Comparison of ENCODE assay signal across 17 cellular contexts in the genomic region with DNA sequence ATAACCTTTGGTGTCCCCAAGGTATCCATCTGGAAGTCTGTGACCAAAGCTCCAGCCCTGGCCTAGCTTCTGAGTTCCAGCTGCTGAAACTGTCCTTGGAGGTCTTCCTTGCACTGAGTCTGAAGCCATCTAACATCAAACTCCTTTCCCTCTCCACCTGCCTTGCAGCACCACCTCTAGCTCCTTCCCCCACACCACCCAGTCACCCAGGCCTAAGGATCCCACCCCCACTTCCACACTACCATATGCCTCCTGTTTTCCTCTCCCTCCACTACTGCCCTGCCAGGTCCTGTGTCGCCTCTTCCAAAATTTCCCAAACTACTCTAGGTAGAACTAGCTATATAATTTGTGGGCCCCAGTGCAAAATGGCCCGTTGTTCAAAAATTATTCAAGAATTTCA. TPM values are rescaled to one million over a fixed set of nuclear protein-coding genes. Genes with fewer than 3 reads are reported as not detected.
DNase-seq lines count a peak whose midpoint lies in the region; ATAC-seq and TF ChIP-seq lines count a peak whose summit lies in the region.
"Had no signal": no experiment of that assay in that cellular context is flagged by ENCODE, and none has a peak within 500 bp of the region (broad histone marks: within the 10 kb centered on the region; RNA-seq: fewer than 3 reads in every experiment).

No MANE protein-coding gene starts in this region.

- no peaks in the 10 kb centered on the region for H3K79me1 ChIP-seq in mesendoderm (ENCODE audit: low read length)

- H3K27me3 ChIP-seq in GM23338 (ENCODE audit: insufficient read depth) (no peaks in the 10 kb centered on the region), mesendoderm (ENCODE audit: insufficient read depth, low read length, poor library complexity) (no peaks in the 10 kb centered on the region)
- H3K27me3 ChIP-seq: thyroid gland had no signal

- H3K9me3 Mint-ChIP-seq in T-helper 2 cell treated with Interferon-gamma antibody and Interleukin-4, amounts not matched to agents 5 μg/mL and 100 μg/mL, for 36 hours: no peaks in the 10 kb centered on the region
- no peaks in the 10 kb centered on the region; the same call in 2 of the 3 replicates for H3K9me3 Mint-ChIP-seq in GM23338
- H3K9me3 Mint-ChIP-seq in activated CD4-positive, alpha-beta memory T cell treated with anti-CD3 and anti-CD28 coated beads for 36 hours: no peaks in the 10 kb centered on the region

- H3K27ac ChIP-seq in GM23338 (ENCODE audit: low read depth): peak overlapping the region; percentile 67; the same call in 1 of the 2 replicates
- H3K27ac ChIP-seq in mesendoderm (ENCODE audit: low read depth, low read length): no peak overlapping the region
- H3K27ac ChIP-seq: C4-2B, heart right ventricle, lower lobe of right lung, thyroid gland had no signal

- H3K4me2 ChIP-seq in GM23338: no peak overlapping the region
- no peak overlapping the region for H3K4me2 ChIP-seq in mesendoderm (ENCODE audit: low read length)

- H4K20me1 ChIP-seq in GM23338 (replicated peaks; ENCODE audit: insufficient read depth): no peaks in the 10 kb centered on the region

- H4K5ac ChIP-seq in mesendoderm (ENCODE audit: low read length): no peak overlapping the region

- CTCF ChIA-PET in activated CD4-positive, alpha-beta memory T cell treated with anti-CD3 and anti-CD28 coated beads for 36 hours (lab: Charles Lee): interaction anchor here (0.6 to 8.8 kb wide), 21 partner anchors 9 to 452 kb away, joined by 3 to 133 read pairs (median 7); partner anchors contain the start of gene SYS1

- ATAC-seq in GM23338 (no peak), HG03108 (IDR thresholded peaks at IDR 0.05; ENCODE audit: unreplicated experiment) (no peak)

- H3F3A ChIP-seq in GM23338 (replicated peaks; ENCODE audit: low read depth): no peaks in the 10 kb centered on the region

- H3K27me3 Mint-ChIP-seq in T-helper 2 cell treated with Interferon-gamma antibody and Interleukin-4, amounts not matched to agents 5 μg/mL and 100 μg/mL, for 36 hours (ENCODE audit: low read depth): peaks cover 25% of the 10 kb centered on the region
- peaks cover 2% of the 10 kb centered on the region for H3K27me3 Mint-ChIP-seq in GM23338 (ENCODE audit: insufficient read depth, low read depth, poor library complexity)
- H3K27me3 Mint-ChIP-seq in activated CD4-positive, alpha-beta memory T cell treated with anti-CD3 and anti-CD28 coated beads for 36 hours: peaks cover 13% of the 10 kb centered on the region

- no peak overlapping the region for H2BK5ac ChIP-seq in mesendoderm (ENCODE audit: low read length)

- H3K18ac ChIP-seq in mesendoderm (ENCODE audit: low read length): no peak overlapping the region

- H2BK120ac ChIP-seq in mesendoderm (ENCODE audit: low read depth, low read length): no peak overlapping the region

- peak overlapping the region; percentile 87 for H3K27ac Mint-ChIP-seq in T-helper 2 cell treated with Interferon-gamma antibody and Interleukin-4, amounts not matched to agents 5 μg/mL and 100 μg/mL, for 36 hours
- H3K27ac Mint-ChIP-seq in GM23338: peak overlapping the region; percentile 43
- H3K27ac Mint-ChIP-seq in activated CD4-positive, alpha-beta memory T cell treated with anti-CD3 and anti-CD28 coated beads for 36 hours: peak overlapping the region; percentile 70
- H3K27ac Mint-ChIP-seq: progenitor cell of endocrine pancreas had no signal

- H2BK15ac ChIP-seq in mesendoderm (replicated peaks; ENCODE audit: low read depth): no peak overlapping the region

- no peak overlapping the region for H3K4ac ChIP-seq in mesendoderm (ENCODE audit: low read depth, low read length)

- no peaks in the 10 kb centered on the region for H3K4me1 ChIP-seq in GM23338 (ENCODE audit: insufficient read depth)
- no peaks in the 10 kb centered on the region for H3K4me1 ChIP-seq in mesendoderm (ENCODE audit: control insufficient read depth, low read depth, low read length)
- H3K4me1 ChIP-seq: HAP-1, lower lobe of right lung, thyroid gland had no signal

- TF ChIP-seq CTCF in GM23338 (conservative IDR thresholded peaks at IDR 0.05; ENCODE audit: low read depth in 2 of 2): no peak

- H4K8ac ChIP-seq in mesendoderm (ENCODE audit: low read depth, low read length): no peak overlapping the region

- no peaks in the 10 kb centered on the region for H3K36me3 Mint-ChIP-seq in T-helper 2 cell treated with Interferon-gamma antibody and Interleukin-4, amounts not matched to agents 5 μg/mL and 100 μg/mL, for 36 hours (ENCODE audit: low read depth)
- peaks cover 2% of the 10 kb centered on the region; the same call in 1 of the 3 replicates for H3K36me3 Mint-ChIP-seq in GM23338 (ENCODE audit: low read depth)
- no peaks in the 10 kb centered on the region for H3K36me3 Mint-ChIP-seq in activated CD4-positive, alpha-beta memory T cell treated with anti-CD3 and anti-CD28 coated beads for 36 hours

- H3K56ac ChIP-seq in mesendoderm (ENCODE audit: low read length): peak overlapping the region; percentile 45

- no peaks in the 10 kb centered on the region for H3K9me2 ChIP-seq in GM23338 (ENCODE audit: insufficient read depth)

- peak overlapping the region; percentile 58 for H3K4me3 Mint-ChIP-seq in T-helper 2 cell treated with Interferon-gamma antibody and Interleukin-4, amounts not matched to agents 5 μg/mL and 100 μg/mL, for 36 hours
- no peak overlapping the region for H3K4me3 Mint-ChIP-seq in GM23338
- H3K4me3 Mint-ChIP-seq in activated CD4-positive, alpha-beta memory T cell treated with anti-CD3 and anti-CD28 coated beads for 36 hours: no peak overlapping the region

- no peaks in the 10 kb centered on the region for H3K79me2 ChIP-seq in GM23338 (replicated peaks; ENCODE audit: insufficient read depth)
- H3K79me2 ChIP-seq in mesendoderm (ENCODE audit: control insufficient read depth, insufficient read depth, low read length): no peaks in the 10 kb centered on the region

- H3K36me3 ChIP-seq in GM23338 (ENCODE audit: insufficient read depth) (no peaks in the 10 kb centered on the region), mesendoderm (ENCODE audit: control insufficient read depth, insufficient read depth, low read length) (no peaks in the 10 kb centered on the region)
- H3K36me3 ChIP-seq: HAP-1, heart right ventricle, lower lobe of right lung, thyroid gland had no signal

- H3K23ac ChIP-seq in mesendoderm (ENCODE audit: low read length): no peak overlapping the region

- H2AK5ac ChIP-seq in mesendoderm (ENCODE audit: low read length): no peak overlapping the region

- WGBS in mesendoderm (ENCODE audit: extremely low coverage, insufficient coverage, low lambda C conversion rate): no CpG with 5 or more reads among the region's 2 CpGs

- POLR2A ChIA-PET in activated CD4-positive, alpha-beta memory T cell treated with anti-CD3 and anti-CD28 coated beads for 36 hours (lab: Charles Lee): interaction anchor here (0.7 to 1.1 kb wide), 3 partner anchors 17 to 118 kb away, joined by 3 read pairs; no protein-coding TSS in a partner anchor

- intact Hi-C loops in activated CD4-positive, alpha-beta memory T cell treated with anti-CD3 and anti-CD28 coated beads for 36 hours (cut with micrococcal nuclease): loop anchor here (1.0 to 5.0 kb wide), 5 partner anchors 28 to 453 kb away; partner anchors contain the start of gene SYS1

- no peak for DNase-seq in T-helper 2 cell treated with Interferon-gamma antibody and Interleukin-4, amounts not matched to agents 5 μg/mL and 100 μg/mL, for 36 hours (ENCODE audit: low spot score)
- DNase-seq in T-helper 2 cell (no peak), GM23338 (ENCODE audit: low spot score) (no peak), mesendoderm (no peak), NCI-H1417 (lab: John Stamatoyannopoulos, UW) (no peak), DMS 273 (lab: John Stamatoyannopoulos, UW; ENCODE audit: unreplicated experiment) (no peak)
- no peak for DNase-seq in activated CD4-positive, alpha-beta memory T cell treated with anti-CD3 and anti-CD28 coated beads for 36 hours
- DNase-seq: lower lobe of right lung had no signal

- H3K9ac ChIP-seq in mesendoderm (ENCODE audit: low read length): no peak overlapping the region

- no peak overlapping the region for H2AFZ ChIP-seq in GM23338

- H3K4me3 ChIP-seq in GM23338: no peak overlapping the region
- H3K4me3 ChIP-seq in mesendoderm (ENCODE audit: low read length): no peak overlapping the region
- H3K4me3 ChIP-seq: HAP-1, heart right ventricle, lower lobe of right lung, thyroid gland had no signal

- H3K4me1 Mint-ChIP-seq in T-helper 2 cell treated with Interferon-gamma antibody and Interleukin-4, amounts not matched to agents 5 μg/mL and 100 μg/mL, for 36 hours (ENCODE audit: low read depth): peaks cover 27% of the 10 kb centered on the region
- peaks cover 6% of the 10 kb centered on the region for H3K4me1 Mint-ChIP-seq in GM23338
- H3K4me1 Mint-ChIP-seq in activated CD4-positive, alpha-beta memory T cell treated with anti-CD3 and anti-CD28 coated beads for 36 hours (ENCODE audit: low read depth): peaks cover 30% of the 10 kb centered on the region

RNA-seq across cellular contexts. Expression of gene MATN4, which starts 10.8 kb away (rescaled TPM):
- total RNA-seq in GM23338 (2014; rRNA removed; shearing (Covaris generic)): 4.2 and 5.1 TPM in 2 replicates
- polyA plus RNA-seq in GM23338 (2016; fragmentation: Nextera tagmentation; extraction: Ambion mirVana): 3.3 and 4.0 TPM in 2 replicates
- total RNA-seq in activated CD4-positive, alpha-beta memory T cell treated with anti-CD3 and anti-CD28 coated beads for 36 hours: under 1 TPM; 0.70 to 0.95 TPM
- polyA plus RNA-seq in mesendoderm (2013, experiment 1 of 2): 0.98 TPM
- polyA plus RNA-seq in mesendoderm (2013, experiment 2 of 2): 1.0 TPM
- total RNA-seq: A172, lower lobe of right lung, myocyte, progenitor cell of endocrine pancreas had no signal
- polyA plus RNA-seq: K562 had no signal

RNA-seq across cellular contexts. Expression of gene RBPJL, which starts 12.3 kb away (rescaled TPM):
- total RNA-seq in GM23338 (2014; rRNA removed; shearing (Covaris generic)): 0.66 and 1.4 TPM in 2 replicates
- 0.42 and 0.44 TPM in 2 replicates for polyA plus RNA-seq in GM23338 (2016; fragmentation: Nextera tagmentation; extraction: Ambion mirVana)
- not detected for total RNA-seq in activated CD4-positive, alpha-beta memory T cell treated with anti-CD3 and anti-CD28 coated beads for 36 hours
- polyA plus RNA-seq in mesendoderm (2013, experiment 1 of 2): 0.25 TPM
- polyA plus RNA-seq in mesendoderm (2013, experiment 2 of 2): 0.24 TPM
- total RNA-seq: A172, heart right ventricle, K562, lower lobe of right lung, myocyte, thyroid gland had no signal
- polyA plus RNA-seq: K562 had no signal

RNA-seq across cellular contexts. Expression of gene SDC4, which starts 29.3 kb away (rescaled TPM):
- total RNA-seq in GM23338 (2014; rRNA removed; shearing (Covaris generic)): 35.4 and 39.9 TPM in 2 replicates
- 28.5 and 29.7 TPM in 2 replicates for polyA plus RNA-seq in GM23338 (2016; fragmentation: Nextera tagmentation; extraction: Ambion mirVana)
- 10 to 100 TPM; 67.8 to 69.8 TPM for total RNA-seq in activated CD4-positive, alpha-beta memory T cell treated with anti-CD3 and anti-CD28 coated beads for 36 hours
- 33.0 TPM for polyA plus RNA-seq in mesendoderm (2013, experiment 1 of 2)
- polyA plus RNA-seq in mesendoderm (2013, experiment 2 of 2): 33.2 TPM

RNA-seq across cellular contexts. Expression of gene SYS1, which starts 44.0 kb away (rescaled TPM):
- 12.5 and 21.5 TPM in 2 replicates for total RNA-seq in GM23338 (2014; rRNA removed; shearing (Covaris generic))
- 6.9 and 7.9 TPM in 2 replicates for polyA plus RNA-seq in GM23338 (2016; fragmentation: Nextera tagmentation; extraction: Ambion mirVana)
- 10 to 100 TPM; 19.9 to 24.8 TPM for total RNA-seq in activated CD4-positive, alpha-beta memory T cell treated with anti-CD3 and anti-CD28 coated beads for 36 hours
- polyA plus RNA-seq in mesendoderm (2013, experiment 1 of 2): 13.8 TPM
- 13.5 TPM for polyA plus RNA-seq in mesendoderm (2013, experiment 2 of 2)

RNA-seq across cellular contexts. Expression of gene TP53TG5, which starts 59.2 kb away (rescaled TPM):
- not detected in 2 replicates for total RNA-seq in GM23338 (2014; rRNA removed; shearing (Covaris generic))
- polyA plus RNA-seq in GM23338 (2016; fragmentation: Nextera tagmentation; extraction: Ambion mirVana): not detected in 2 replicates
- under 1 TPM; 0.24 to 0.55 TPM for total RNA-seq in activated CD4-positive, alpha-beta memory T cell treated with anti-CD3 and anti-CD28 coated beads for 36 hours
- 0.07 TPM for polyA plus RNA-seq in mesendoderm (2013, experiment 1 of 2)
- polyA plus RNA-seq in mesendoderm (2013, experiment 2 of 2): not detected
- total RNA-seq: A172, lower lobe of right lung, myocyte, progenitor cell of endocrine pancreas, thyroid gland had no signal
